8 cellular contexts compared by ENCODE assay signal in the genomic region with DNA sequence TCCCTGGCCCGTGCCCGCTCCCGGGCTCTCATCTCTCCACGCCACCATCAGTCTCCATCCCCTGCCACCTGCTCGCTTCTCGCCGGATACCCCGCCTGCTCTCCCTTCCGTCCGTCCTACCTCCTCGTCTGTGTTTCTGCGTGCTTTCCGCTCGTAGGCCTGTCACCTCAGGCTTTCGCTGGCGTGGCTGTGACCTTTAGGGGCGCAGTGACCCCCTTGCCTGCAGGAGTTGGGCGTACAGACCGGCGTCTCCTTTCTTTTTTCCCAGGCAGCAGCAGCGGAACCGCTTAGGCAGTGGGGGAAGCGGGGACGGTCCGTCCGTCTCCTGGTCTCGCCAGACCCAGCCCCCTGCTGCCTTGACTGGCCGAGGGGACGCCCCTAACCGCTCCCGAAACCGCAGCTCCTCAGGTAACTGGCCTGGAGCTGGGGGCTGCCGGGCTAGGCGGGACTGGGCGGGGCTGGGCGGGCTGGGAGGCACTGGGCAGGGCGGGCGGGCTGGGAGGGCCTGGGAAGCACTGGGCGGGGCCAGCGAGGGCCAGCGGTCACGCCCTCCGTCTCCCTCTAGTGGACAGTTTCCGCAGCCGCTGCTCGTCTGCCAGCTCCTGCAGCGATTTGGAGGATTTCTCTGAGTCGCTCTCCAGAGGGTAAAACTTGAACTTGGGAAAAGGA. TPM values are rescaled to one million over a fixed set of nuclear protein-coding genes. Genes with fewer than 3 reads are reported as not detected.
DNase-seq lines count a peak whose midpoint lies in the region; ATAC-seq, FAIRE-seq and TF ChIP-seq lines count a peak whose summit lies in the region.

No MANE protein-coding gene starts in this region.

- H2BK5ac ChIP-seq in IMR-90 (ENCODE audit: low read depth, low read length, poor library complexity, severe bottlenecking), result no peak overlapping the region

- H4K91ac ChIP-seq in IMR-90 (ENCODE audit: insufficient read depth, low read depth, low read length), result no peak overlapping the region

- TF ChIP-seq RAD21 in IMR-90 (IDR thresholded peaks at IDR 0.05; ENCODE audit: low read length), result 0 out of 2 replicates have a peak, but pooled peaks have one; percentile 28
- TF ChIP-seq RAD21 in neural cell (conservative IDR thresholded peaks at IDR 0.05), result peak; percentile 53

- intact Hi-C loops in IMR-90 (cut with micrococcal nuclease) (no loop called here), Panc1 (cut with micrococcal nuclease; ENCODE audit: unreplicated experiment) (no loop called here)

- peaks cover 17% of the 10 kb centered on the region for H3K27me3 ChIP-seq in IMR-90 (ENCODE audit: control insufficient read depth, insufficient read depth, low read length)
- no peaks in the 10 kb centered on the region for H3K27me3 ChIP-seq in Panc1 (ENCODE audit: control insufficient read depth, insufficient read depth, low read length)
- peaks cover 20% of the 10 kb centered on the region for H3K27me3 ChIP-seq in neural cell (ENCODE audit: insufficient read depth, low read depth, low read length)

- no peak overlapping the region for H4K8ac ChIP-seq in IMR-90 (ENCODE audit: low read depth in 2 of 2, low read length in 2 of 2)

- H3K4me1 ChIP-seq in IMR-90 (ENCODE audit: control insufficient read depth, insufficient read depth, low read length), result peaks cover 7% of the 10 kb centered on the region; the same call in 1 of the 2 replicates
- peaks cover 3% of the 10 kb centered on the region; the same call in 1 of the 2 replicates for H3K4me1 ChIP-seq in Panc1 (ENCODE audit: control insufficient read depth, insufficient read depth, low read length)

- no peaks in the 10 kb centered on the region for H3K9me3 Mint-ChIP-seq in activated T-helper 17 cell treated with anti-CD3 and anti-CD28 coated beads, Interleukin-2, amount 50 U/mL, for 72 hours

- H3K27ac ChIP-seq in IMR-90 (ENCODE audit: insufficient read depth, low read length) (no peak overlapping the region), Panc1 (ENCODE audit: low read length) (no peak overlapping the region), neural cell (ENCODE audit: low read length) (no peak overlapping the region)

- dilution Hi-C loops in IMR-90 (cut with HindIII; ENCODE audit: low sequenced_read_pairs, unreplicated experiment), result no loop called here

- peaks cover 10% of the 10 kb centered on the region for H3K36me3 Mint-ChIP-seq in activated T-helper 17 cell treated with anti-CD3 and anti-CD28 coated beads, Interleukin-2, amount 50 U/mL, for 72 hours (ENCODE audit: low read depth)

- H4K20me1 ChIP-seq in IMR-90 (ENCODE audit: insufficient read depth, low read length), result peaks cover 21% of the 10 kb centered on the region
- H4K20me1 ChIP-seq in neural cell (ENCODE audit: insufficient read depth), result no peaks in the 10 kb centered on the region

- peaks cover 3% of the 10 kb centered on the region; the same call in 1 of the 2 replicates for H3K9me1 ChIP-seq in IMR-90 (ENCODE audit: insufficient read depth, low read length)

- H3K27ac Mint-ChIP-seq in activated T-helper 17 cell treated with anti-CD3 and anti-CD28 coated beads, Interleukin-2, amount 50 U/mL, for 72 hours, result no peak overlapping the region

- in situ Hi-C loops in IMR-90 (cut with MboI; ENCODE audit: low sequenced_read_pairs) (no loop called here), Panc1 (cut with HindIII; ENCODE audit: low pct_unique_long_range_greater_than_20kb, low sequenced_read_pairs) (no loop called here)

- H3K36me3 ChIP-seq in IMR-90 (ENCODE audit: control insufficient read depth, insufficient read depth, low read length), result no peaks in the 10 kb centered on the region
- no peaks in the 10 kb centered on the region for H3K36me3 ChIP-seq in Panc1 (ENCODE audit: control insufficient read depth, insufficient read depth, low read length)
- no peaks in the 10 kb centered on the region for H3K36me3 ChIP-seq in neural cell (ENCODE audit: insufficient read depth, low read length)

- H3K14ac ChIP-seq in IMR-90 (replicated peaks; ENCODE audit: low read depth, low read length), result no peak overlapping the region

- H4K5ac ChIP-seq in IMR-90 (ENCODE audit: low read depth, low read length), result no peak overlapping the region

- H3K79me2 ChIP-seq in neural cell (replicated peaks; ENCODE audit: insufficient read depth, low read length), result no peaks in the 10 kb centered on the region

- no peak overlapping the region for H2BK120ac ChIP-seq in IMR-90 (ENCODE audit: low read depth, low read length)

- no peak overlapping the region for H2BK15ac ChIP-seq in IMR-90 (ENCODE audit: low read depth, low read length)

- 10% methylated on average over 20 of the region's 48 CpGs; no CpG with 5 or more reads in 1 of the 2 experiments for WGBS in IMR-90 (ENCODE audit: extremely low coverage in 2 of 2, insufficient read length in 1 of 2), 2 experiments

- peak; percentile 85 for FAIRE-seq in GM12891 (lab: Jason Lieb, UNC)

- H3K4me2 ChIP-seq in IMR-90 (ENCODE audit: low read depth, low read length), result peak overlapping the region; percentile 100
- no peak overlapping the region for H3K4me2 ChIP-seq in neural cell (ENCODE audit: low read length)

- H3K4me1 Mint-ChIP-seq in activated T-helper 17 cell treated with anti-CD3 and anti-CD28 coated beads, Interleukin-2, amount 50 U/mL, for 72 hours, result peaks cover 13% of the 10 kb centered on the region

- POLR2A ChIA-PET in IMR-90 (lab: Charles Lee; ENCODE audit: unreplicated experiment), result no interaction called here
- POLR2A ChIA-PET in Panc1 (lab: Charles Lee), result no interaction called here

- no peaks in the 10 kb centered on the region for H3K9me2 ChIP-seq in neural cell (ENCODE audit: insufficient read depth, low read length)

- H3F3A ChIP-seq in neural cell (ENCODE audit: insufficient read depth, low read length, poor library complexity, severe bottlenecking), result no peaks in the 10 kb centered on the region

- DNase-seq in GM12891 (ENCODE audit: insufficient read length, low spot score) (peak; percentile 90), IMR-90 (peak; percentile 68), Panc1 (ENCODE audit: low read depth, low spot score) (no peak), fibroblast of the aortic adventitia (ENCODE audit: low read depth) (peak; percentile 77)
- peak; percentile 86 for DNase-seq in stimulated activated naive CD8-positive, alpha-beta T cell treated with anti-CD3 and anti-CD28 coated beads, Interleukin-15, Interleukin-2, amounts not matched to agents 100 U/mL and 50 U/mL, for 24 hours

- H3K9ac ChIP-seq in IMR-90 (ENCODE audit: low read depth, low read length), result no peak overlapping the region
- H3K9ac ChIP-seq in neural cell (ENCODE audit: low read length), result peak overlapping the region; percentile 44

- TF ChIP-seq EP300 in neural cell (conservative IDR thresholded peaks at IDR 0.05; ENCODE audit: poor library complexity, severe bottlenecking), result no peak

- H3K27me3 Mint-ChIP-seq in activated T-helper 17 cell treated with anti-CD3 and anti-CD28 coated beads, Interleukin-2, amount 50 U/mL, for 72 hours, result peaks cover 7% of the 10 kb centered on the region

- no peak overlapping the region for H3K18ac ChIP-seq in IMR-90 (ENCODE audit: low read depth, low read length)

- H3K56ac ChIP-seq in IMR-90 (ENCODE audit: extremely low read depth, insufficient read depth, low read length), result no peak overlapping the region

- H2AK5ac ChIP-seq in IMR-90 (ENCODE audit: low read depth, low read length), result no peak overlapping the region

- no peaks in the 10 kb centered on the region for H3K79me1 ChIP-seq in IMR-90 (ENCODE audit: low read depth in 1 of 2, low read length in 2 of 2)

- TF ChIP-seq POLR2A in GM12891 (IDR thresholded peaks at IDR 0.05; ENCODE audit: low read depth, low read length) (no peak), IMR-90 (IDR thresholded peaks at IDR 0.05; ENCODE audit: low read depth, low read length) (no peak)

- H3K4me3 ChIP-seq in IMR-90 (ENCODE audit: insufficient read depth, low read depth, low read length) (peak overlapping the region; percentile 58), Panc1 (ENCODE audit: low read depth in 2 of 2, low read length in 2 of 2) (peak overlapping the region; percentile 48 to 60), fibroblast of the aortic adventitia (ENCODE audit: low read depth, low read length) (peak overlapping the region; percentile 67), neural cell (ENCODE audit: low read length) (peak overlapping the region; percentile 63)

- peak; percentile 68 for TF ChIP-seq CTCF in IMR-90 (conservative IDR thresholded peaks at IDR 0.05; ENCODE audit: low read depth, low read length)
- TF ChIP-seq CTCF in Panc1 (IDR thresholded peaks at IDR 0.05), result peak; percentile 86
- peak; percentile 86 for TF ChIP-seq CTCF in fibroblast of the aortic adventitia (IDR thresholded peaks at IDR 0.05; ENCODE audit: insufficient read depth, low read length)
- peak; percentile 68 for TF ChIP-seq CTCF in neural cell (IDR thresholded peaks at IDR 0.05; ENCODE audit: poor library complexity, severe bottlenecking)

- peak overlapping the region; percentile 87 for H2AFZ ChIP-seq in IMR-90 (replicated peaks; ENCODE audit: low read length, poor library complexity)
- no peak overlapping the region for H2AFZ ChIP-seq in neural cell (ENCODE audit: low read depth, low read length)

- CTCF ChIA-PET in IMR-90 (lab: Yijun Ruan, JAX), result interaction anchor here (0.6 to 1.9 kb wide), 8 partner anchors 10 to 153 kb away, joined by 3 to 11 read pairs (median 3); a partner anchor contains a TSS
- CTCF ChIA-PET in Panc1 (lab: Charles Lee), result interaction anchor here (0.6 kb wide), 1 partner anchor 12 kb away, joined by 6 read pairs; no protein-coding TSS in a partner anchor

- BruUV-seq in IMR-90 (replicated peaks; lab: Mats Ljungman, UMichigan) (no TSS peak), Panc1 (replicated peaks; lab: Mats Ljungman, UMichigan) (no TSS peak)

- H2BK20ac ChIP-seq in IMR-90 (ENCODE audit: low read depth, low read length), result no peak overlapping the region

- H3K23ac ChIP-seq in IMR-90 (ENCODE audit: low read depth, low read length), result no peak overlapping the region

- H3K9me3 ChIP-seq in IMR-90 (ENCODE audit: control insufficient read depth, insufficient read depth, low read length) (no peaks in the 10 kb centered on the region), Panc1 (ENCODE audit: control insufficient read depth, insufficient read depth, low read depth, low read length) (no peaks in the 10 kb centered on the region), neural cell (ENCODE audit: low read length) (no peaks in the 10 kb centered on the region)

- H2AK9ac ChIP-seq in IMR-90 (replicated peaks; ENCODE audit: low read depth, low read length, poor library complexity), result no peak overlapping the region

- H3K4me3 Mint-ChIP-seq in activated T-helper 17 cell treated with anti-CD3 and anti-CD28 coated beads, Interleukin-2, amount 50 U/mL, for 72 hours, result peak overlapping the region; percentile 87

- ATAC-seq in IMR-90 (ENCODE audit: low read depth) (peak; percentile 95), Panc1 (peak; percentile 81), GM19467 (IDR thresholded peaks at IDR 0.05; ENCODE audit: unreplicated experiment) (no peak)
- ATAC-seq in activated T-helper 17 cell treated with anti-CD3 and anti-CD28 coated beads, Interleukin-2, amount 50 U/mL, for 72 hours (replicated peaks), result peak; percentile 78
- ATAC-seq in stimulated activated naive CD8-positive, alpha-beta T cell treated with anti-CD3 and anti-CD28 coated beads, Interleukin-15, Interleukin-2, amounts not matched to agents 100 U/mL and 50 U/mL, for 24 hours, result peak; percentile 71

- no peak overlapping the region for H3K4ac ChIP-seq in IMR-90 (ENCODE audit: low read depth, low read length)

RNA-seq across cellular contexts. Expression of a gene that starts 6.3 kb away (rescaled TPM):
- not detected for polyA plus RNA-seq in GM12891 (2012; ENCODE audit: low read depth, missing spikeins)
- total RNA-seq in IMR-90 (2012; rRNA removed), result not detected in 2 replicates
- not detected in 2 replicates for polyA plus RNA-seq in IMR-90 (2012; rRNA removed)
- polyA plus RNA-seq in IMR-90 (2012; cell fraction: cytosol; rRNA removed), result not detected in 2 replicates
- not detected in 2 replicates for polyA plus RNA-seq in IMR-90 (2012; cell fraction: nucleus; rRNA removed; ENCODE audit: low replicate concordance)
- total RNA-seq in Panc1 (2021; ENCODE audit: unreplicated experiment), result not detected
- not detected for polyA plus RNA-seq in Panc1 (2012; ENCODE audit: insufficient read length)
- not detected for total RNA-seq in activated T-helper 17 cell treated with anti-CD3 and anti-CD28 coated beads, Interleukin-2, amount 50 U/mL, for 72 hours
- not detected in 2 replicates for total RNA-seq in fibroblast of the aortic adventitia (ENCODE audit: low replicate concordance)
- polyA plus RNA-seq in neural cell, result not detected in 2 replicates
- not detected in 2 replicates for polyA minus RNA-seq in neural cell

RNA-seq across cellular contexts. Expression of a gene that starts 21.3 kb away (rescaled TPM):
- 11.4 TPM for polyA plus RNA-seq in GM12891 (2012; ENCODE audit: low read depth, missing spikeins)
- total RNA-seq in IMR-90 (2012; rRNA removed) (3.2 and 3.6 TPM in 2 replicates), Panc1 (2021; ENCODE audit: unreplicated experiment) (17.9 TPM), fibroblast of the aortic adventitia (ENCODE audit: low replicate concordance) (5.4 and 5.7 TPM in 2 replicates)
- polyA plus RNA-seq in IMR-90 (2012; rRNA removed) (9.1 and 10.0 TPM in 2 replicates), neural cell (0.82 and 1.4 TPM in 2 replicates)
- 2.6 and 10.5 TPM in 2 replicates for polyA plus RNA-seq in IMR-90 (2012; cell fraction: cytosol; rRNA removed)
- polyA plus RNA-seq in IMR-90 (2012; cell fraction: nucleus; rRNA removed; ENCODE audit: low replicate concordance), result 26.6 and 45.3 TPM in 2 replicates
- 15.2 TPM for polyA plus RNA-seq in Panc1 (2012; ENCODE audit: insufficient read length)
- total RNA-seq in activated T-helper 17 cell treated with anti-CD3 and anti-CD28 coated beads, Interleukin-2, amount 50 U/mL, for 72 hours, result 10 to 100 TPM; 24.3 to 27.6 TPM
- polyA minus RNA-seq in neural cell, result 2.7 and 11.9 TPM in 2 replicates

RNA-seq across cellular contexts. Expression of a gene that starts 24.2 kb away (rescaled TPM):
- polyA plus RNA-seq in GM12891 (2012; ENCODE audit: low read depth, missing spikeins), result not detected
- total RNA-seq in IMR-90 (2012; rRNA removed) (not detected in 2 replicates), Panc1 (2021; ENCODE audit: unreplicated experiment) (0.39 TPM), fibroblast of the aortic adventitia (ENCODE audit: low replicate concordance) (0.27 and 0.74 TPM in 2 replicates)
- polyA plus RNA-seq in IMR-90 (2012; rRNA removed) (not detected in 2 replicates), neural cell (4.4 and 5.2 TPM in 2 replicates)
- not detected in 2 replicates for polyA plus RNA-seq in IMR-90 (2012; cell fraction: cytosol; rRNA removed)
- not detected in 2 replicates for polyA plus RNA-seq in IMR-90 (2012; cell fraction: nucleus; rRNA removed; ENCODE audit: low replicate concordance)
- polyA plus RNA-seq in Panc1 (2012; ENCODE audit: insufficient read length), result 0.31 TPM
- total RNA-seq in activated T-helper 17 cell treated with anti-CD3 and anti-CD28 coated beads, Interleukin-2, amount 50 U/mL, for 72 hours, result not detected
- 2.2 and 2.4 TPM in 2 replicates for polyA minus RNA-seq in neural cell

RNA-seq across cellular contexts. Expression of a gene that starts 42.9 kb away (rescaled TPM):
- polyA plus RNA-seq in GM12891 (2012; ENCODE audit: low read depth, missing spikeins), result 0.01 TPM
- total RNA-seq in IMR-90 (2012; rRNA removed) (not detected in 2 replicates), Panc1 (2021; ENCODE audit: unreplicated experiment) (0.44 TPM), fibroblast of the aortic adventitia (ENCODE audit: low replicate concordance) (under 0.01 and 0.27 TPM in 2 replicates)
- polyA plus RNA-seq in IMR-90 (2012; rRNA removed) (0.03 TPM in 1 of 2 replicates, not detected in the other), neural cell (7.6 and 9.3 TPM in 2 replicates)
- 0.02 and 0.03 TPM in 2 replicates for polyA plus RNA-seq in IMR-90 (2012; cell fraction: cytosol; rRNA removed)
- polyA plus RNA-seq in IMR-90 (2012; cell fraction: nucleus; rRNA removed; ENCODE audit: low replicate concordance), result 0.05 and 0.06 TPM in 2 replicates
- polyA plus RNA-seq in Panc1 (2012; ENCODE audit: insufficient read length), result 1.1 TPM
- under 1 TPM in 1 of 2 donors, not detected in 1; 0.03 TPM for total RNA-seq in activated T-helper 17 cell treated with anti-CD3 and anti-CD28 coated beads, Interleukin-2, amount 50 U/mL, for 72 hours
- polyA minus RNA-seq in neural cell, result 18.0 and 27.3 TPM in 2 replicates
